ENCODE assay signal across 23 cellular contexts in genomic region chr5:172593306-172593705, GRCh38.
"Had no signal": no experiment of that assay in that cellular context is flagged by ENCODE, and none has a peak within 500 bp of the region (broad histone marks: within the 10 kb centered on the region; RNA-seq: fewer than 3 reads in every experiment).

No MANE protein-coding gene starts in this region.

- H3K36me3 Mint-ChIP-seq: memory B cell; mesothelial cell of epicardium; naive B cell; natural killer cell; stimulated activated naive B cell treated with anti-CD40 and anti-IgM and Interleukin-4, amounts not matched to agents 10 μg/mL and 1 μg/mL and 100 μg/mL, for 72 hours had no signal

- H3K27ac Mint-ChIP-seq: memory B cell; mesothelial cell of epicardium; natural killer cell; progenitor cell of endocrine pancreas; stimulated activated naive B cell treated with anti-CD40 and anti-IgM and Interleukin-4, amounts not matched to agents 10 μg/mL and 1 μg/mL and 100 μg/mL, for 72 hours had no signal

- H3K4me1 Mint-ChIP-seq: memory B cell; mesothelial cell of epicardium; natural killer cell; stimulated activated naive B cell treated with anti-CD40 and anti-IgM and Interleukin-4, amounts not matched to agents 10 μg/mL and 1 μg/mL and 100 μg/mL, for 72 hours had no signal

- ATAC-seq: heart left ventricle; natural killer cell; right cardiac atrium; sciatic nerve; stimulated activated naive B cell treated with anti-CD40 and anti-IgM and Interleukin-4, amounts not matched to agents 10 μg/mL and 1 μg/mL and 100 μg/mL, for 72 hours; stimulated activated naive CD8-positive, alpha-beta T cell treated with anti-CD3 and anti-CD28 coated beads, Interleukin-15, Interleukin-2, amounts not matched to agents 100 U/mL and 50 U/mL, for 24 hours had no signal

- H3K4me3 Mint-ChIP-seq: memory B cell; mesothelial cell of epicardium; natural killer cell; stimulated activated naive B cell treated with anti-CD40 and anti-IgM and Interleukin-4, amounts not matched to agents 10 μg/mL and 1 μg/mL and 100 μg/mL, for 72 hours had no signal

- H3K9me3 Mint-ChIP-seq: memory B cell; mesothelial cell of epicardium; natural killer cell; stimulated activated naive B cell treated with anti-CD40 and anti-IgM and Interleukin-4, amounts not matched to agents 10 μg/mL and 1 μg/mL and 100 μg/mL, for 72 hours had no signal

- DNase-seq: heart left ventricle; hypothalamus; islet precursor cell; left ventricle myocardium inferior; naive B cell; natural killer cell; occipital lobe; right cardiac atrium; stimulated activated CD4-positive, alpha-beta T cell treated with anti-CD3 and anti-CD28 coated beads, Interleukin-12 subunit alpha, Interleukin-12 subunit beta, amount 100 ng/mL, for 4 hours; stimulated activated CD4-positive, alpha-beta T cell treated with anti-CD3 and anti-CD28 coated beads, Interleukin-15, amount 100 ng/mL, for 24 hours; stimulated activated CD4-positive, alpha-beta T cell treated with anti-CD3 and anti-CD28 coated beads, Interleukin-2, amount 100 ng/mL, for 24 hours; stimulated activated CD4-positive, alpha-beta T cell treated with anti-CD3 and anti-CD28 coated beads, Interleukin-4, amount 100 ng/mL, for 1 hour; stimulated activated naive B cell treated with anti-CD40 and anti-IgM and Interleukin-4, amounts not matched to agents 10 μg/mL and 1 μg/mL and 100 μg/mL, for 72 hours; stimulated activated naive CD8-positive, alpha-beta T cell treated with anti-CD3 and anti-CD28 coated beads, Interleukin-15, Interleukin-2, amounts not matched to agents 100 U/mL and 50 U/mL, for 24 hours; stomach; testis; thyroid gland; transverse colon; upper lobe of left lung had no signal
